In the genomic region with DNA sequence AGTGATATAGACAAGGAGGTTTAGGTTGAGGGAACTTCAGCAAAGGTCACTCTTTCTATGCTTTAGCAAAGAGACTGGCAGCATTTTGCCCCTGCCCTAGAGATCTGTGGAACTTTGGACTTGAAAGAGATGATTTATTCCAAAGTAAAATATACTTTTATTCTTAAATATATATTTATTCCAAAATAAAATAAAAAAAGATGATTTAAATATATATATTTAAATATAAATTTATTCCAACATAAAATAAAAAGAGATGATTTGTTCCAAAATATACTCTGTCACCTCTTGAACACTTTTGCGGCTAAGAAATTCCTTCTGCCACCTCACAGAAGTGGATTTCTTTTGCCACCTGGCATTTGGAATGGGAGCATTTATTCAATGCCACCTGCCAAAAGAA, we compare ENCODE assay signal across 3 cellular contexts.
"Had no signal": no experiment of that assay in that cellular context is flagged by ENCODE, and none has a peak within 500 bp of the region (broad histone marks: within the 10 kb centered on the region; RNA-seq: fewer than 3 reads in every experiment).

No MANE protein-coding gene starts in this region.

- DNase-seq: GDM1, GF-D8 had no signal

- ATAC-seq: GM12878 had no signal
